ENCODE assay signal across 8 cellular contexts in genomic region chr18:9135081-9135911, GRCh38. TPM values are rescaled to one million over a fixed set of nuclear protein-coding genes. Genes with fewer than 3 reads are reported as not detected.
DNase-seq lines count a peak whose midpoint lies in the region; ATAC-seq and TF ChIP-seq lines count a peak whose summit lies in the region.

No MANE protein-coding gene starts in this region.

- H3K9ac ChIP-seq in PC-3 (ENCODE audit: low read length), result peak overlapping the region; percentile 76

- H3K79me2 ChIP-seq in PC-3 (ENCODE audit: low read length), result peaks cover 59% of the 10 kb centered on the region

- TF ChIP-seq POLR2A in esophagus squamous epithelium (IDR thresholded peaks at IDR 0.05) (no peak), sigmoid colon (IDR thresholded peaks at IDR 0.05) (no peak)

- H3K27me3 ChIP-seq in PC-3 (ENCODE audit: low read length), result no peaks in the 10 kb centered on the region
- H3K27me3 ChIP-seq in esophagus squamous epithelium, result no peaks in the 10 kb centered on the region
- no peaks in the 10 kb centered on the region for H3K27me3 ChIP-seq in sigmoid colon

- TF ChIP-seq EP300 in sigmoid colon (IDR thresholded peaks at IDR 0.05), result no peak

- CTCF ChIA-PET in PC-3 (lab: Charles Lee), result interaction anchor here (0.6 to 1.2 kb wide), 3 partner anchors 32 to 526 kb away, joined by 3 to 4 read pairs (median 3); partner anchors contain the start of gene RAB12

- BruUV-seq in PC-3 (replicated peaks; lab: Mats Ljungman, UMichigan), result no TSS peak

- H3K4me1 ChIP-seq in PC-3 (ENCODE audit: insufficient read depth, low read length) (peaks cover 45% of the 10 kb centered on the region), esophagus squamous epithelium (peaks cover 17 to 65% (median 30%) of the 10 kb centered on the region in 3 donors), sigmoid colon (peaks cover 0 to 31% (median 29%) of the 10 kb centered on the region in 4 donors)

- H3F3A ChIP-seq in PC-3 (ENCODE audit: low read length, unreplicated experiment), result peaks cover 11% of the 10 kb centered on the region

- no peaks in the 10 kb centered on the region for H3K9me2 ChIP-seq in PC-3 (replicated peaks; ENCODE audit: low read length)

- H2AFZ ChIP-seq in PC-3 (ENCODE audit: low read length), result peak overlapping the region; percentile 73

- H3K4me2 ChIP-seq in PC-3 (ENCODE audit: low read length), result peak overlapping the region; percentile 90

- H3K36me3 ChIP-seq in PC-3 (ENCODE audit: low read depth, low read length) (peaks cover 29% of the 10 kb centered on the region; the same call in 1 of the 2 replicates), esophagus squamous epithelium (peaks cover 0 to 41% (median 0%) of the 10 kb centered on the region in 3 donors), sigmoid colon (peaks cover 0 to 41% (median 0%) of the 10 kb centered on the region in 4 donors)

- H3K27ac ChIP-seq in PC-3 (ENCODE audit: low read length) (peak overlapping the region; percentile 88), esophagus squamous epithelium (peak overlapping the region; percentile 95 to 100 (median 99)), sigmoid colon (peak overlapping the region; percentile 95 to 99 (median 98))

- POLR2A ChIA-PET in PC-3 (lab: Charles Lee; ENCODE audit: unreplicated experiment), result interaction anchor here (0.5 to 0.9 kb wide), 6 partner anchors 22 to 230 kb away, joined by 3 to 12 read pairs (median 7); partner anchors contain the start of gene TWSG1

- WGBS in esophagus squamous epithelium, 2 donors, result 49 to 51% methylated on average over 11 to 12 of the region's 12 CpGs
- WGBS in sigmoid colon, 2 donors, result 15 to 48% methylated on average over 12 of the region's 12 CpGs

- H3K9me3 ChIP-seq in PC-3 (ENCODE audit: low read length) (no peaks in the 10 kb centered on the region), esophagus squamous epithelium (no peaks in the 10 kb centered on the region), sigmoid colon (no peaks in the 10 kb centered on the region)

- ATAC-seq in PC-3, result no peak
- ATAC-seq in HG02642 (IDR thresholded peaks at IDR 0.05; ENCODE audit: poor library complexity, unreplicated experiment), result no peak

- TF ChIP-seq CTCF in GM12865 (IDR thresholded peaks at IDR 0.05; ENCODE audit: insufficient read depth, low read depth, low read length, missing control alignments) (no peak), PC-3 (conservative IDR thresholded peaks at IDR 0.05; ENCODE audit: low read depth, low read length) (no peak), esophagus squamous epithelium (IDR thresholded peaks at IDR 0.05) (no peak), sigmoid colon (IDR thresholded peaks at IDR 0.05) (no peak)

- H4K20me1 ChIP-seq in PC-3 (ENCODE audit: low read length), result peaks cover 14% of the 10 kb centered on the region

- no peak for DNase-seq in GM12865 (ENCODE audit: low read depth)
- DNase-seq in PC-3, result no peak
- no peak for DNase-seq in esophagus squamous epithelium (lab: John Stamatoyannopoulos, UW)
- no peak for DNase-seq in sigmoid colon
- DNase-seq in NCI-H2081 (lab: John Stamatoyannopoulos, UW), result no peak
- DNase-seq in hippocampal formation (lab: John Stamatoyannopoulos, UW), result no peak
- DNase-seq in H4 (ENCODE audit: low spot score), result no peak

- intact Hi-C loops in PC-3 (cut with micrococcal nuclease) (loop anchor here (5.0 kb wide), 1 partner anchor 428 kb away; the partner anchor contains the start of gene MTCL1), esophagus squamous epithelium (cut with DNase I) (no loop called here), sigmoid colon (cut with DNase I) (loop anchor here (5.0 kb wide), 3 partner anchors 197 to 433 kb away; partner anchors contain the start of genes RALBP1 and TWSG1)

- peak overlapping the region; percentile 80 for H3K4me3 ChIP-seq in GM12865 (ENCODE audit: low read depth, low read length)
- peak overlapping the region; percentile 71 for H3K4me3 ChIP-seq in PC-3 (ENCODE audit: low read length)
- peak overlapping the region; percentile 71 to 82 (median 80) for H3K4me3 ChIP-seq in esophagus squamous epithelium
- peak overlapping the region; percentile 63 to 91 (median 72) for H3K4me3 ChIP-seq in sigmoid colon

RNA-seq across cellular contexts. Expression of gene ANKRD12, which starts 1.3 kb away (rescaled TPM):
- total RNA-seq in PC-3 (2014; rRNA removed) (14.5 and 19.1 TPM in 2 replicates), esophagus squamous epithelium (10 to 100 TPM; 13.0 to 60.3 (median 23.4) TPM), sigmoid colon (100 to 1,000 TPM in 2 of 4 donors, 10 to 100 TPM in 2; 88.5 to 132 (median 102) TPM)
- polyA plus RNA-seq in sigmoid colon, result 10 to 100 TPM in 1 of 3 donors, 1 to 10 TPM in 2; 5.1 to 11.4 (median 7.2) TPM
- total RNA-seq in H4 (2014; rRNA removed; shearing (Covaris generic)), result 5.1 and 14.1 TPM in 2 replicates

RNA-seq across cellular contexts. Expression of gene NDUFV2, which starts 32.8 kb away (rescaled TPM):
- 188 and 272 TPM in 2 replicates for total RNA-seq in PC-3 (2014; rRNA removed)
- 100 to 1,000 TPM in 3 of 4 donors, 10 to 100 TPM in 1; 96.5 to 150 (median 110) TPM for total RNA-seq in esophagus squamous epithelium
- total RNA-seq in sigmoid colon, result 100 to 1,000 TPM in 3 of 4 donors, 10 to 100 TPM in 1; 81.3 to 131 (median 115) TPM
- polyA plus RNA-seq in sigmoid colon, result 100 to 1,000 TPM; 207 to 339 (median 246) TPM
- 203 and 236 TPM in 2 replicates for total RNA-seq in H4 (2014; rRNA removed; shearing (Covaris generic))
